Comparison of ENCODE assay signal across 8 cellular contexts in the genomic region with DNA sequence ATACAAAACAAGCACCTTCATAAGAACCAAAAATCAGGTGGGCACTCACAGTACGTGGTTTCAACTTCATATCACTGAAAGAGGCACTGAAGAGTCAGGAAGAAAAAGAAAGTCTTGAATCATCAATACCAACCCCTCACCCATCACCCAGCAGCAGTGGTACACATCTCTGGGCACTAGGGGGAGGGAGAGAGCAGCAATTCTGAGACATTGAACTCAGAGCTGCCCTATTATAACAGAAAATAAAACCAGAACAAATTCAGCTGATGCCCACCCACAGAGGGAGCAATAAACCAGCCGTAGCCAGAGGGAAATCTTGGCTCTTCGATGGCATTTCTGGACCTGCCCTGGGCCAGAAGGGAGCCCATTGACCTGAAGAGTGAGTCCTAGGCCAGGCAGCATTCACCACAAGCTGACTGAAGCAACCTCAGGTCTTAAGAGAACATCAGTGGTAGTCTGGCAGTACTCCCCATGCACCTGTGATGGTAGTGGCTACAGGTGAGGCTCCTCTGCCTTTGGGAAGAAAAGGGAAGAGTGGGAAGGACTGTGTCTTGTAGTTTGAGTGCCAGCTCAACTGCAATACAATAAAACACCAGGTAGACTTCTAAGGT. TPM values are rescaled to one million over a fixed set of nuclear protein-coding genes. Genes with fewer than 3 reads are reported as not detected.
A peak's percentile ranks its signal among the peaks of the same experiment; 100 is the strongest.
DNase-seq lines count a peak whose midpoint lies in the region; ATAC-seq and TF ChIP-seq lines count a peak whose summit lies in the region.

No MANE protein-coding gene starts in this region.

- peaks cover 10% of the 10 kb centered on the region for H3K36me3 Mint-ChIP-seq in activated T-cell treated with anti-CD3 and anti-CD28 coated beads, Interleukin-2, amount 50 U/mL, for 4 hours (ENCODE audit: insufficient read depth)

- no peaks in the 10 kb centered on the region for H3K4me1 Mint-ChIP-seq in activated T-cell treated with anti-CD3 and anti-CD28 coated beads, Interleukin-2, amount 50 U/mL, for 4 hours (ENCODE audit: low read depth)

- no peaks in the 10 kb centered on the region for H3K36me3 ChIP-seq in BJ (ENCODE audit: control insufficient read depth, insufficient read depth, low read length)

- H3K27me3 ChIP-seq in BJ (ENCODE audit: control insufficient read depth, insufficient read depth, low read length) = peaks cover 2% of the 10 kb centered on the region; the same call in 1 of the 2 replicates

- TF ChIP-seq CTCF in BJ (IDR thresholded peaks at IDR 0.05; ENCODE audit: insufficient read depth, low read depth, low read length) = peak; percentile 90

- no peak for DNase-seq in BJ (ENCODE audit: low read depth)
- DNase-seq in NCI-H146 treated with DMSO at 0.1 percent for 48 hours (lab: John Stamatoyannopoulos, UW; ENCODE audit: unreplicated experiment) = peak; percentile 13
- DNase-seq in activated T-cell treated with anti-CD3 and anti-CD28 coated beads, Interleukin-2, amount 50 U/mL, for 4 hours = no peak
- DNase-seq in iPS DF 4.7 (ENCODE audit: extremely low read depth, low spot score) = peak; percentile 51
- no peak for DNase-seq in GF-D8 (lab: John Stamatoyannopoulos, UW)
- no peak for DNase-seq in NCI-H2107 (lab: John Stamatoyannopoulos, UW)

- no peak overlapping the region for H3K4me3 Mint-ChIP-seq in activated T-cell treated with anti-CD3 and anti-CD28 coated beads, Interleukin-2, amount 50 U/mL, for 4 hours

- POLR2A ChIA-PET in BJ (lab: Charles Lee) = no interaction called here

- H3K9me3 Mint-ChIP-seq in activated T-cell treated with anti-CD3 and anti-CD28 coated beads, Interleukin-2, amount 50 U/mL, for 4 hours = peaks cover 19% of the 10 kb centered on the region

- CTCF ChIA-PET in BJ (lab: Yijun Ruan, JAX) = interaction anchor here (0.6 to 2.9 kb wide), 31 partner anchors 9 to 1044 kb away, joined by 3 to 19 read pairs (median 4); a partner anchor contains a TSS

- H3K27me3 Mint-ChIP-seq in activated T-cell treated with anti-CD3 and anti-CD28 coated beads, Interleukin-2, amount 50 U/mL, for 4 hours (ENCODE audit: low read depth) = peaks cover 6% of the 10 kb centered on the region

- ATAC-seq in GM18520 (IDR thresholded peaks at IDR 0.05; ENCODE audit: unreplicated experiment) = peak; percentile 99
- ATAC-seq in HG02885 (IDR thresholded peaks at IDR 0.05; ENCODE audit: poor library complexity, unreplicated experiment) = peak; percentile 99
- ATAC-seq in activated T-cell treated with anti-CD3 and anti-CD28 coated beads, Interleukin-2, amount 50 U/mL, for 4 hours = peak; percentile 43 to 65

- H3K4me3 ChIP-seq in BJ (ENCODE audit: low read depth, low read length) = no peak overlapping the region; the same call in 1 of the 2 replicates

RNA-seq across cellular contexts. Expression of a gene that starts 42.2 kb away (rescaled TPM):
- not detected in 2 replicates for polyA plus RNA-seq in BJ (2011; rRNA removed)
- not detected in 2 replicates for polyA minus RNA-seq in BJ (2011; rRNA and poly(A)+ RNA removed)
- total RNA-seq in activated T-cell treated with anti-CD3 and anti-CD28 coated beads, Interleukin-2, amount 50 U/mL, for 4 hours = not detected

Comparison
In these comparisons a context has a peak if more than half of its experiments do, and no peak if none do; other contexts are left out.
1. DNase-seq: peak in NCI-H146 treated with DMSO at 0.1 percent for 48 hours (single experiment) and iPS DF 4.7 (single experiment); none in BJ (single experiment), activated T-cell treated with anti-CD3 and anti-CD28 coated beads, Interleukin-2, amount 50 U/mL, for 4 hours (single experiment), GF-D8 (single experiment) and NCI-H2107 (single experiment).
2. Peak in every context shown above with its lines, with median percentiles within 50 percentile points of each other: ATAC-seq.